In genomic region chr6:55758156-55758942, GRCh38 we compare ENCODE assay signal across 12 cellular contexts.
A peak's percentile ranks its signal among the peaks of the same experiment; 100 is the strongest.
DNase-seq lines count a peak whose midpoint lies in the region; ATAC-seq and TF ChIP-seq lines count a peak whose summit lies in the region.
"Had no signal": no experiment of that assay in that cellular context is flagged by ENCODE, and none has a peak within 500 bp of the region (broad histone marks: within the 10 kb centered on the region; RNA-seq: fewer than 3 reads in every experiment).

No MANE protein-coding gene starts in this region.

- ATAC-seq in IMR-90 (ENCODE audit: low read depth) (peak; percentile 97), lower lobe of right lung (peak; percentile 69 to 91)

- H2AFZ ChIP-seq in IMR-90 (replicated peaks; ENCODE audit: low read length, poor library complexity), result no peak overlapping the region

- CTCF ChIA-PET in IMR-90 (lab: Yijun Ruan, JAX), result no interaction called here

- no peaks in the 10 kb centered on the region for H3K79me1 ChIP-seq in IMR-90 (ENCODE audit: low read depth in 1 of 2, low read length in 2 of 2)

- peak overlapping the region; percentile 69; the same call in 1 of the 2 replicates for H3K14ac ChIP-seq in IMR-90 (replicated peaks; ENCODE audit: low read depth, low read length)

- no peaks in the 10 kb centered on the region for H3K9me1 ChIP-seq in IMR-90 (ENCODE audit: insufficient read depth, low read length)

- H4K8ac ChIP-seq in IMR-90 (ENCODE audit: low read depth in 2 of 2, low read length in 2 of 2), result peak overlapping the region; percentile 30 to 46; a peak in 2 of 4 replicates

- no peak for TF ChIP-seq POLR2A in IMR-90 (IDR thresholded peaks at IDR 0.05; ENCODE audit: low read depth, low read length)

- no peaks in the 10 kb centered on the region for H3K36me3 ChIP-seq in IMR-90 (ENCODE audit: control insufficient read depth, insufficient read depth, low read length)
- no peaks in the 10 kb centered on the region for H3K36me3 ChIP-seq in lower lobe of right lung

- peak overlapping the region; percentile 87 for H2BK20ac ChIP-seq in IMR-90 (ENCODE audit: low read depth, low read length)

- no peak overlapping the region for H3K9ac ChIP-seq in IMR-90 (ENCODE audit: low read depth, low read length)

- DNase-seq in AG09319 (ENCODE audit: extremely low read depth, low read depth), result peak; percentile 92
- DNase-seq in IMR-90, result peak; percentile 91
- peak; percentile 24 for DNase-seq in dermis blood vessel endothelial cell
- no peak for DNase-seq in lower lobe of right lung
- no peak for DNase-seq in LoVo (ENCODE audit: low spot score)
- no peak for DNase-seq in activated CD4-positive, alpha-beta T cell treated with anti-CD3 and anti-CD28 coated beads, Interleukin-2, amount 50 U/mL, for 4 hours
- DNase-seq in SK-N-DZ (ENCODE audit: low spot score), result no peak
- no peak for DNase-seq in stimulated activated CD4-positive, alpha-beta T cell treated with anti-CD3 and anti-CD28 coated beads, Interleukin-1b, Interleukin-23, amount 100 ng/mL, for 48 hours
- DNase-seq: activated effector memory CD4-positive, alpha-beta T cell treated with Interleukin-2 at 50 U/mL for 16 hours; DMS153; KG1; NCI-H526 had no signal

- peak overlapping the region; percentile 75; the same call in 1 of the 2 replicates for H3K4ac ChIP-seq in IMR-90 (ENCODE audit: low read depth, low read length)

- dilution Hi-C loops in IMR-90 (cut with HindIII; ENCODE audit: low sequenced_read_pairs, unreplicated experiment), result no loop called here

- H3K56ac ChIP-seq in IMR-90 (ENCODE audit: extremely low read depth, insufficient read depth, low read length), result no peak overlapping the region

- H4K20me1 ChIP-seq in IMR-90 (ENCODE audit: insufficient read depth, low read length), result no peaks in the 10 kb centered on the region

- peak overlapping the region; percentile 71; the same call in 1 of the 2 replicates for H3K23ac ChIP-seq in IMR-90 (ENCODE audit: low read depth, low read length)

- H3K27me3 ChIP-seq in IMR-90 (ENCODE audit: control insufficient read depth, insufficient read depth, low read length), result no peaks in the 10 kb centered on the region
- H3K27me3 ChIP-seq in lower lobe of right lung (ENCODE audit: low read depth), result no peaks in the 10 kb centered on the region

- H2AK9ac ChIP-seq in IMR-90 (replicated peaks; ENCODE audit: low read depth, low read length, poor library complexity), result no peak overlapping the region

- H3K4me1 ChIP-seq in IMR-90 (ENCODE audit: control insufficient read depth, insufficient read depth, low read length), result 0 out of 2 replicates have a peak, but pooled peaks cover 2% of the 10 kb centered on the region
- no peaks in the 10 kb centered on the region for H3K4me1 ChIP-seq in lower lobe of right lung

- WGBS in IMR-90 (ENCODE audit: extremely low coverage in 2 of 2, insufficient read length in 1 of 2), 2 experiments, result no CpG with 5 or more reads among the region's 3 CpGs

- peak overlapping the region; percentile 93 for H2BK120ac ChIP-seq in IMR-90 (ENCODE audit: low read depth, low read length)

- peak overlapping the region; percentile 98 for H3K18ac ChIP-seq in IMR-90 (ENCODE audit: low read depth, low read length)

- H4K91ac ChIP-seq in IMR-90 (ENCODE audit: insufficient read depth, low read depth, low read length), result peak overlapping the region; percentile 69

- H3K4me2 ChIP-seq in IMR-90 (ENCODE audit: low read depth, low read length), result no peak overlapping the region

- H3K4me3 ChIP-seq in IMR-90 (ENCODE audit: insufficient read depth, low read depth, low read length) (no peak overlapping the region), lower lobe of right lung (no peak overlapping the region)

- in situ Hi-C loops in IMR-90 (cut with MboI; ENCODE audit: low sequenced_read_pairs), result no loop called here

- BruUV-seq in IMR-90 (replicated peaks; lab: Mats Ljungman, UMichigan), result no TSS peak

- peak overlapping the region; percentile 32; the same call in 1 of the 2 replicates for H3K27ac ChIP-seq in IMR-90 (ENCODE audit: insufficient read depth, low read length)
- no peak overlapping the region for H3K27ac ChIP-seq in lower lobe of right lung

- TF ChIP-seq RAD21 in IMR-90 (IDR thresholded peaks at IDR 0.05; ENCODE audit: low read length), result no peak

- H4K5ac ChIP-seq in IMR-90 (ENCODE audit: low read depth, low read length), result no peak overlapping the region

- no peak for TF ChIP-seq CTCF in AG09319 (IDR thresholded peaks at IDR 0.05; ENCODE audit: low read depth, low read length)
- TF ChIP-seq CTCF in IMR-90 (conservative IDR thresholded peaks at IDR 0.05; ENCODE audit: low read depth, low read length), result no peak
- TF ChIP-seq CTCF in lower lobe of right lung (IDR thresholded peaks at IDR 0.05), result no peak

- POLR2A ChIA-PET in IMR-90 (lab: Charles Lee; ENCODE audit: unreplicated experiment), result no interaction called here

- H2AK5ac ChIP-seq in IMR-90 (ENCODE audit: low read depth, low read length), result peak overlapping the region; percentile 87; the same call in 1 of the 2 replicates

- peak overlapping the region; percentile 95 for H2BK15ac ChIP-seq in IMR-90 (ENCODE audit: low read depth, low read length)

- intact Hi-C loops in IMR-90 (cut with micrococcal nuclease) (no loop called here), lower lobe of right lung (cut with DNase I) (no loop called here)

- no peaks in the 10 kb centered on the region for H3K9me3 ChIP-seq in IMR-90 (ENCODE audit: control insufficient read depth, insufficient read depth, low read length)
- H3K9me3 ChIP-seq in lower lobe of right lung, result no peaks in the 10 kb centered on the region

- peak overlapping the region; percentile 81 for H2BK5ac ChIP-seq in IMR-90 (ENCODE audit: low read depth, low read length, poor library complexity, severe bottlenecking)

TF ChIP-seq in IMR-90, 13 proteins besides CTCF, POLR2A, EP300 and RAD21:
- TF ChIP-seq CEBPB (IDR thresholded peaks at IDR 0.05; ENCODE audit: low read depth, low read length) (peak; percentile 91), NFE2L2 (IDR thresholded peaks at IDR 0.05; ENCODE audit: low read depth, low read length) (peak; percentile 74), MXI1 (IDR thresholded peaks at IDR 0.05; ENCODE audit: borderline replicate concordance, low read depth, low read length) (no peak), MAFK (IDR thresholded peaks at IDR 0.05; ENCODE audit: low read depth, low read length) (no peak), ELK1 (IDR thresholded peaks at IDR 0.05; ENCODE audit: borderline replicate concordance, low read depth, low read length) (no peak), RCOR1 (IDR thresholded peaks at IDR 0.05; ENCODE audit: insufficient replicate concordance, low read length) (no peak), FOS (IDR thresholded peaks at IDR 0.05; ENCODE audit: low read depth, low read length) (peak; percentile 61)

Comparison
In these comparisons a context has a peak if more than half of its experiments do, and no peak if none do; other contexts are left out.
1. DNase-seq: peak in AG09319 (single experiment), IMR-90 (single experiment) and dermis blood vessel endothelial cell (single experiment); none in lower lobe of right lung (single experiment), LoVo (single experiment), activated CD4-positive, alpha-beta T cell treated with anti-CD3 and anti-CD28 coated beads, Interleukin-2, amount 50 U/mL, for 4 hours (0 of 2), SK-N-DZ (single experiment) and stimulated activated CD4-positive, alpha-beta T cell treated with anti-CD3 and anti-CD28 coated beads, Interleukin-1b, Interleukin-23, amount 100 ng/mL, for 48 hours (single experiment).